In genomic region chr5:96256795-96257470, GRCh38 we compare ENCODE assay signal across 9 cellular contexts.
A peak's percentile ranks its signal among the peaks of the same experiment; 100 is the strongest.
DNase-seq lines count a peak whose midpoint lies in the region; ATAC-seq and TF ChIP-seq lines count a peak whose summit lies in the region.
"Had no signal": no experiment of that assay in that cellular context is flagged by ENCODE, and none has a peak within 500 bp of the region (broad histone marks: within the 10 kb centered on the region; RNA-seq: fewer than 3 reads in every experiment).

No MANE protein-coding gene starts in this region.

- dilution Hi-C loops in IMR-90 (cut with HindIII; ENCODE audit: low sequenced_read_pairs, unreplicated experiment) (no loop called here), mammary epithelial cell (cut with HindIII; ENCODE audit: low sequenced_read_pairs) (loop anchor here (5.0 to 10.0 kb wide), 2 partner anchors 105 to 302 kb away; no protein-coding TSS in a partner anchor)

- CTCF ChIA-PET in IMR-90 (lab: Yijun Ruan, JAX) (no interaction called here), mammary epithelial cell (lab: Charles Lee; ENCODE audit: low non-redundant PET) (no interaction called here)

- H3K18ac ChIP-seq in IMR-90 (ENCODE audit: low read depth, low read length): peak overlapping the region; percentile 30

- H2BK5ac ChIP-seq in IMR-90 (ENCODE audit: low read depth, low read length, poor library complexity, severe bottlenecking): peak overlapping the region; percentile 93

- peak overlapping the region; percentile 78 to 88; a peak in 3 of 4 replicates for H4K8ac ChIP-seq in IMR-90 (ENCODE audit: low read depth in 2 of 2, low read length in 2 of 2)

- H3K23ac ChIP-seq in IMR-90 (ENCODE audit: low read depth, low read length): 0 out of 2 replicates have a peak overlapping the region, but pooled peaks have one; percentile 36

- H3K4ac ChIP-seq in IMR-90 (ENCODE audit: low read depth, low read length): peak overlapping the region; percentile 74

- H3K9me1 ChIP-seq in IMR-90 (ENCODE audit: insufficient read depth, low read length): peaks cover 6% of the 10 kb centered on the region

- H3K4me1 ChIP-seq in cardiac muscle cell (ENCODE audit: low read depth): no peaks in the 10 kb centered on the region
- H3K4me1 ChIP-seq in right cardiac atrium (ENCODE audit: control insufficient read depth, insufficient read depth, low read length): peaks cover 3% of the 10 kb centered on the region
- peaks cover 23% of the 10 kb centered on the region for H3K4me1 ChIP-seq in IMR-90 (ENCODE audit: control insufficient read depth, insufficient read depth, low read length)
- peaks cover 67% of the 10 kb centered on the region for H3K4me1 ChIP-seq in mammary epithelial cell (ENCODE audit: insufficient read depth, low read length)
- H3K4me1 ChIP-seq in tibial artery: peaks cover 0 to 67% (median 18%) of the 10 kb centered on the region in 4 donors
- peaks cover 0 to 30% (median 6%) of the 10 kb centered on the region in 3 donors for H3K4me1 ChIP-seq in gastroesophageal sphincter

- in situ Hi-C loops in IMR-90 (cut with MboI; ENCODE audit: low sequenced_read_pairs) (no loop called here), mammary epithelial cell (cut with MboI; ENCODE audit: low sequenced_read_pairs in 2 of 2) (no loop called here)

- H3K9me3 ChIP-seq in cardiac muscle cell (ENCODE audit: low read depth): no peaks in the 10 kb centered on the region
- no peaks in the 10 kb centered on the region for H3K9me3 ChIP-seq in right cardiac atrium (ENCODE audit: control insufficient read depth, low read length)
- no peaks in the 10 kb centered on the region for H3K9me3 ChIP-seq in IMR-90 (ENCODE audit: control insufficient read depth, insufficient read depth, low read length)
- no peaks in the 10 kb centered on the region for H3K9me3 ChIP-seq in mammary epithelial cell (replicated peaks; ENCODE audit: insufficient read depth, low read length)
- no peaks in the 10 kb centered on the region for H3K9me3 ChIP-seq in tibial artery
- no peaks in the 10 kb centered on the region for H3K9me3 ChIP-seq in gastroesophageal sphincter
- H3K9me3 ChIP-seq: suprapubic skin had no signal

- POLR2A ChIA-PET in IMR-90 (lab: Charles Lee; ENCODE audit: unreplicated experiment): no interaction called here

- peak overlapping the region; percentile 57 for H3K14ac ChIP-seq in IMR-90 (replicated peaks; ENCODE audit: low read depth, low read length)

- H3K36me3 ChIP-seq in cardiac muscle cell: no peaks in the 10 kb centered on the region
- H3K36me3 ChIP-seq in IMR-90 (ENCODE audit: control insufficient read depth, insufficient read depth, low read length): no peaks in the 10 kb centered on the region
- no peaks in the 10 kb centered on the region for H3K36me3 ChIP-seq in mammary epithelial cell (ENCODE audit: insufficient read depth, low read length)
- H3K36me3 ChIP-seq in tibial artery: no peaks in the 10 kb centered on the region
- H3K36me3 ChIP-seq in gastroesophageal sphincter: no peaks in the 10 kb centered on the region
- H3K36me3 ChIP-seq: suprapubic skin had no signal

- no peaks in the 10 kb centered on the region for H3K79me2 ChIP-seq in mammary epithelial cell (ENCODE audit: insufficient read depth, low read length)

- no peak for TF ChIP-seq EP300 in gastroesophageal sphincter (IDR thresholded peaks at IDR 0.05)

- H2BK20ac ChIP-seq in IMR-90 (ENCODE audit: low read depth, low read length): peak overlapping the region; percentile 99

- DNase-seq in cardiac muscle cell (ENCODE audit: low read depth in 1 of 2, low spot score in 1 of 2) (peak; percentile 2 to 78), right cardiac atrium (no peak), IMR-90 (peak; percentile 96), mammary epithelial cell (peak; percentile 20), tibial artery (peak in 1 of 2 donors; percentile 27), 8988T (no peak)

- TF ChIP-seq POLR2A in IMR-90 (IDR thresholded peaks at IDR 0.05; ENCODE audit: low read depth, low read length): no peak
- no peak for TF ChIP-seq POLR2A in gastroesophageal sphincter (IDR thresholded peaks at IDR 0.05)

- 43% methylated on average over 5 of the region's 5 CpGs for WGBS in right cardiac atrium
- no CpG with 5 or more reads among the region's 5 CpGs for WGBS in IMR-90 (ENCODE audit: extremely low coverage in 2 of 2, insufficient read length in 1 of 2), 2 experiments
- WGBS in mammary epithelial cell (ENCODE audit: low coverage, missing lambda C conversion rate): 92% methylated on average over 5 of the region's 5 CpGs
- WGBS in gastroesophageal sphincter (ENCODE audit: low coverage in 1 of 2), 2 donors: 45 to 59% methylated on average over 3 to 4 of the region's 5 CpGs

- H3K56ac ChIP-seq in IMR-90 (ENCODE audit: extremely low read depth, insufficient read depth, low read length): no peak overlapping the region

- no peak overlapping the region for H3K27ac ChIP-seq in cardiac muscle cell
- no peak overlapping the region for H3K27ac ChIP-seq in right cardiac atrium (ENCODE audit: low read length)
- peak overlapping the region; percentile 8; the same call in 1 of the 2 replicates for H3K27ac ChIP-seq in IMR-90 (ENCODE audit: insufficient read depth, low read length)
- H3K27ac ChIP-seq in mammary epithelial cell (ENCODE audit: insufficient read depth, low read depth, low read length): no peak overlapping the region
- H3K27ac ChIP-seq in tibial artery: peak overlapping the region; percentile 3 to 74
- H3K27ac ChIP-seq in gastroesophageal sphincter: no peak overlapping the region
- H3K27ac ChIP-seq: suprapubic skin had no signal

- ATAC-seq in right cardiac atrium: no peak
- peak; percentile 22 for ATAC-seq in IMR-90 (ENCODE audit: low read depth)
- no peak for ATAC-seq in HG03439 (IDR thresholded peaks at IDR 0.05; ENCODE audit: unreplicated experiment)
- ATAC-seq in gastroesophageal sphincter: no peak

- peak overlapping the region; percentile 10 for H2AK9ac ChIP-seq in IMR-90 (replicated peaks; ENCODE audit: low read depth, low read length, poor library complexity)

- intact Hi-C loops in right cardiac atrium (cut with DNase I): no loop called here
- intact Hi-C loops in IMR-90 (cut with micrococcal nuclease): loop anchor here (5.0 to 10.0 kb wide), 2 partner anchors 45 to 82 kb away; no protein-coding TSS in a partner anchor
- intact Hi-C loops in mammary epithelial cell (cut with micrococcal nuclease): no loop called here
- intact Hi-C loops in tibial artery (cut with DNase I; ENCODE audit: low total_unique reads): no loop called here

- peaks cover 3 to 11% of the 10 kb centered on the region in 2 experiments; a peak in 2 of 4 replicates for H3K79me1 ChIP-seq in IMR-90 (ENCODE audit: low read depth in 1 of 2, low read length in 2 of 2)

- BruUV-seq in IMR-90 (replicated peaks; lab: Mats Ljungman, UMichigan) (TSS peak; percentile 35), mammary epithelial cell (replicated peaks; lab: Mats Ljungman, UMichigan) (no TSS peak)

- peak overlapping the region; percentile 82; the same call in 2 of the 3 replicates for H2BK15ac ChIP-seq in IMR-90 (ENCODE audit: low read depth, low read length)

- H2AFZ ChIP-seq in IMR-90 (replicated peaks; ENCODE audit: low read length, poor library complexity) (peak overlapping the region; percentile 71), mammary epithelial cell (ENCODE audit: low read depth, low read length) (no peak overlapping the region)

- peak overlapping the region; percentile 97 for H2BK120ac ChIP-seq in IMR-90 (ENCODE audit: low read depth, low read length)

- H3K9ac ChIP-seq in IMR-90 (ENCODE audit: low read depth, low read length): no peak overlapping the region
- H3K9ac ChIP-seq in mammary epithelial cell (ENCODE audit: insufficient read depth, low read length): no peak overlapping the region

- TF ChIP-seq CTCF in cardiac muscle cell (IDR thresholded peaks at IDR 0.05; ENCODE audit: low read depth, low read length) (peak; percentile 17), IMR-90 (conservative IDR thresholded peaks at IDR 0.05; ENCODE audit: low read depth, low read length) (peak; percentile 18; the same call in 1 of the 2 replicates), mammary epithelial cell (conservative IDR thresholded peaks at IDR 0.05 in 1 of 2, IDR thresholded peaks at IDR 0.05 in 1 of 2; ENCODE audit: extremely low read depth in 1 of 2, insufficient read depth in 1 of 2, low read depth in 1 of 2, low read length in 2 of 2) (no peak), tibial artery (IDR thresholded peaks at IDR 0.05) (no peak), gastroesophageal sphincter (IDR thresholded peaks at IDR 0.05) (no peak)

- no peaks in the 10 kb centered on the region for H4K20me1 ChIP-seq in IMR-90 (ENCODE audit: insufficient read depth, low read length)
- no peaks in the 10 kb centered on the region for H4K20me1 ChIP-seq in mammary epithelial cell (ENCODE audit: insufficient read depth, low read length)

- H3K27me3 ChIP-seq in cardiac muscle cell (no peaks in the 10 kb centered on the region), right cardiac atrium (ENCODE audit: control insufficient read depth, insufficient read depth) (no peaks in the 10 kb centered on the region), IMR-90 (ENCODE audit: control insufficient read depth, insufficient read depth, low read length) (no peaks in the 10 kb centered on the region), mammary epithelial cell (ENCODE audit: insufficient read depth, low read length) (no peaks in the 10 kb centered on the region), tibial artery (no peaks in the 10 kb centered on the region), gastroesophageal sphincter (no peaks in the 10 kb centered on the region)
- H3K27me3 ChIP-seq: suprapubic skin had no signal

- H4K5ac ChIP-seq in IMR-90 (ENCODE audit: low read depth, low read length): peak overlapping the region; percentile 9; the same call in 1 of the 2 replicates

- no peak for TF ChIP-seq RAD21 in IMR-90 (IDR thresholded peaks at IDR 0.05; ENCODE audit: low read length)

- H4K91ac ChIP-seq in IMR-90 (ENCODE audit: insufficient read depth, low read depth, low read length): peak overlapping the region; percentile 50

- H3K4me3 ChIP-seq in cardiac muscle cell (no peak overlapping the region), right cardiac atrium (ENCODE audit: low read length) (no peak overlapping the region), IMR-90 (ENCODE audit: insufficient read depth, low read depth, low read length) (no peak overlapping the region), mammary epithelial cell (replicated peaks in 1 of 3; ENCODE audit: insufficient read depth in 1 of 3, low read depth in 2 of 3, low read length in 3 of 3) (no peak overlapping the region), tibial artery (no peak overlapping the region), gastroesophageal sphincter (no peak overlapping the region)
- H3K4me3 ChIP-seq: suprapubic skin had no signal

- peak overlapping the region; percentile 90 for H2AK5ac ChIP-seq in IMR-90 (ENCODE audit: low read depth, low read length)

- H3K4me2 ChIP-seq in IMR-90 (ENCODE audit: low read depth, low read length): no peak overlapping the region
- H3K4me2 ChIP-seq in mammary epithelial cell (ENCODE audit: insufficient read depth, low read depth, low read length): no peak overlapping the region

Comparison
In these comparisons a context has a peak if more than half of its experiments do, and no peak if none do; other contexts are left out.
1. DNase-seq: peak in cardiac muscle cell (2 of 2), IMR-90 (single experiment) and mammary epithelial cell (single experiment); none in right cardiac atrium (0 of 3) and 8988T (single experiment).
2. H3K27ac ChIP-seq: peak in IMR-90 (single experiment) and tibial artery (2 of 2); none in cardiac muscle cell (single experiment), right cardiac atrium (single experiment), mammary epithelial cell (single experiment) and gastroesophageal sphincter (0 of 4).
3. CTCF ChIP-seq: peak in cardiac muscle cell (single experiment) and IMR-90 (single experiment); none in mammary epithelial cell (0 of 2), tibial artery (0 of 2) and gastroesophageal sphincter (0 of 4).